Comparison of ENCODE assay signal across 8 cellular contexts in genomic region chr19:1410136-1410786, GRCh38. TPM values are rescaled to one million over a fixed set of nuclear protein-coding genes. Genes with fewer than 3 reads are reported as not detected.
DNase-seq lines count a peak whose midpoint lies in the region; ATAC-seq and TF ChIP-seq lines count a peak whose summit lies in the region.

No MANE protein-coding gene starts in this region.

- intact Hi-C loops in left ventricle myocardium inferior (cut with micrococcal nuclease) = no loop called here
- intact Hi-C loops in cardiac septum (cut with DNase I) = no loop called here

- no peaks in the 10 kb centered on the region for H3K9me3 Mint-ChIP-seq in activated naive CD4-positive, alpha-beta T cell treated with anti-CD3 and anti-CD28 coated beads, Interleukin-2, amount 50 U/mL, for 72 hours

- H3K4me3 ChIP-seq in left ventricle myocardium inferior (peak overlapping the region; percentile 86), upper lobe of left lung (peak overlapping the region in 1 of 4 donors; percentile 99)

- no peak for ATAC-seq in activated naive CD4-positive, alpha-beta T cell treated with anti-CD3 and anti-CD28 coated beads, Interleukin-2, amount 50 U/mL, for 72 hours
- ATAC-seq in upper lobe of left lung (ENCODE audit: low FRiP score in 2 of 2) = no peak
- ATAC-seq in HG02973 (IDR thresholded peaks at IDR 0.05; ENCODE audit: unreplicated experiment) = no peak

- in situ Hi-C loops in G401 (cut with HindIII; ENCODE audit: low sequenced_read_pairs) = no loop called here

- H3K27me3 ChIP-seq in left ventricle myocardium inferior (ENCODE audit: low read depth) (no peaks in the 10 kb centered on the region), upper lobe of left lung (no peaks in the 10 kb centered on the region)

- DNase-seq in left ventricle myocardium inferior (no peak), cardiac septum (ENCODE audit: low spot score) (no peak), kidney tubule cell (ENCODE audit: low spot score) (peak; percentile 92), upper lobe of left lung (peak; percentile 38 to 78), anterior cingulate cortex (lab: John Stamatoyannopoulos, UW) (no peak), G401 (ENCODE audit: low spot score) (no peak)
- no peak for DNase-seq in activated naive CD4-positive, alpha-beta T cell treated with anti-CD3 and anti-CD28 coated beads, Interleukin-2, amount 50 U/mL, for 72 hours (ENCODE audit: low spot score in 2 of 2)

- 64 to 69% methylated on average over 21 to 23 of the region's 23 CpGs for WGBS in upper lobe of left lung, 2 donors

- no peak for TF ChIP-seq POLR2A in upper lobe of left lung (IDR thresholded peaks at IDR 0.05)

- H3K9me3 ChIP-seq in left ventricle myocardium inferior (replicated peaks) = no peaks in the 10 kb centered on the region
- no peaks in the 10 kb centered on the region for H3K9me3 ChIP-seq in upper lobe of left lung

- no peak for TF ChIP-seq EP300 in upper lobe of left lung (IDR thresholded peaks at IDR 0.05)

- peaks cover 10% of the 10 kb centered on the region for H3K36me3 ChIP-seq in left ventricle myocardium inferior
- peaks cover 0 to 18% (median 11%) of the 10 kb centered on the region in 4 donors for H3K36me3 ChIP-seq in upper lobe of left lung

- TF ChIP-seq CTCF in left ventricle myocardium inferior (IDR thresholded peaks at IDR 0.05; ENCODE audit: borderline replicate concordance) (no peak), upper lobe of left lung (IDR thresholded peaks at IDR 0.05) (no peak)

- peak overlapping the region; percentile 96 for H3K27ac ChIP-seq in left ventricle myocardium inferior (replicated peaks)
- H3K27ac ChIP-seq in upper lobe of left lung = peak overlapping the region; percentile 95 to 98 (median 98)

- H3K4me1 ChIP-seq in left ventricle myocardium inferior (peaks cover 83% of the 10 kb centered on the region), upper lobe of left lung (peaks cover 48 to 74% (median 69%) of the 10 kb centered on the region in 4 donors)

- H3K27ac Mint-ChIP-seq in activated naive CD4-positive, alpha-beta T cell treated with anti-CD3 and anti-CD28 coated beads, Interleukin-2, amount 50 U/mL, for 72 hours = peak overlapping the region; percentile 88 to 91

- H3K36me3 Mint-ChIP-seq in activated naive CD4-positive, alpha-beta T cell treated with anti-CD3 and anti-CD28 coated beads, Interleukin-2, amount 50 U/mL, for 72 hours = peaks cover 20 to 24% of the 10 kb centered on the region in 2 donors

RNA-seq across cellular contexts. Expression of gene DAZAP1, which starts 2.9 kb away (rescaled TPM):
- total RNA-seq in left ventricle myocardium inferior = 81.8 TPM
- total RNA-seq in cardiac septum = 81.2 TPM
- 100 to 1,000 TPM; 194 to 298 TPM for total RNA-seq in activated naive CD4-positive, alpha-beta T cell treated with anti-CD3 and anti-CD28 coated beads, Interleukin-2, amount 50 U/mL, for 72 hours
- total RNA-seq in upper lobe of left lung = 100 to 1,000 TPM in 1 of 6 donors, 10 to 100 TPM in 5; 38.9 to 107 (median 78.7) TPM
- 153 and 193 TPM in 2 replicates for total RNA-seq in G401 (2014; rRNA removed; shearing (Covaris generic))

RNA-seq across cellular contexts. Expression of gene GAMT, which starts 8.9 kb away (rescaled TPM):
- 77.0 TPM for total RNA-seq in left ventricle myocardium inferior
- total RNA-seq in cardiac septum = 51.6 TPM
- total RNA-seq in activated naive CD4-positive, alpha-beta T cell treated with anti-CD3 and anti-CD28 coated beads, Interleukin-2, amount 50 U/mL, for 72 hours = 10 to 100 TPM in 1 of 2 donors, 1 to 10 TPM in 1; 4.2 to 30.2 TPM
- total RNA-seq in upper lobe of left lung = 10 to 100 TPM in 2 of 6 donors, 1 to 10 TPM in 4; 4.0 to 12.1 (median 8.1) TPM
- total RNA-seq in G401 (2014; rRNA removed; shearing (Covaris generic)) = 110 and 116 TPM in 2 replicates

RNA-seq across cellular contexts. Expression of gene NDUFS7, which starts 26.6 kb away (rescaled TPM):
- 380 TPM for total RNA-seq in left ventricle myocardium inferior
- total RNA-seq in cardiac septum = 233 TPM
- total RNA-seq in activated naive CD4-positive, alpha-beta T cell treated with anti-CD3 and anti-CD28 coated beads, Interleukin-2, amount 50 U/mL, for 72 hours = 100 to 1,000 TPM in 1 of 2 donors, 10 to 100 TPM in 1; 89.4 to 105 TPM
- total RNA-seq in upper lobe of left lung = 100 to 1,000 TPM in 4 of 6 donors, 10 to 100 TPM in 2; 38.8 to 121 (median 100) TPM
- total RNA-seq in G401 (2014; rRNA removed; shearing (Covaris generic)) = 123 TPM in 2 replicates

RNA-seq across cellular contexts. Expression of gene RPS15, which starts 27.9 kb away (rescaled TPM):
- total RNA-seq in left ventricle myocardium inferior (588 TPM), cardiac septum (479 TPM), upper lobe of left lung (1,000 to 10,000 TPM in 5 of 6 donors, 100 to 1,000 TPM in 1; 825 to 2,012 (median 1,317) TPM)
- 1,000 to 10,000 TPM; 1,495 to 1,747 TPM for total RNA-seq in activated naive CD4-positive, alpha-beta T cell treated with anti-CD3 and anti-CD28 coated beads, Interleukin-2, amount 50 U/mL, for 72 hours
- 1,108 and 1,164 TPM in 2 replicates for total RNA-seq in G401 (2014; rRNA removed; shearing (Covaris generic))

RNA-seq across cellular contexts. Expression of gene APC2, which starts 39.7 kb away (rescaled TPM):
- 0.22 TPM for total RNA-seq in left ventricle myocardium inferior
- 0.08 TPM for total RNA-seq in cardiac septum
- total RNA-seq in activated naive CD4-positive, alpha-beta T cell treated with anti-CD3 and anti-CD28 coated beads, Interleukin-2, amount 50 U/mL, for 72 hours = under 1 TPM; 0.09 to 0.14 TPM
- 1 to 10 TPM in 1 of 6 donors, under 1 TPM in 4, not detected in 1; 0.06 to 1.0 (median 0.11) TPM for total RNA-seq in upper lobe of left lung
- 13.4 and 15.4 TPM in 2 replicates for total RNA-seq in G401 (2014; rRNA removed; shearing (Covaris generic))

Comparison
In these comparisons a context has a peak if more than half of its experiments do, and no peak if none do; other contexts are left out.
1. DNase-seq: peak in kidney tubule cell (single experiment) and upper lobe of left lung (2 of 2); none in left ventricle myocardium inferior (single experiment), cardiac septum (single experiment), activated naive CD4-positive, alpha-beta T cell treated with anti-CD3 and anti-CD28 coated beads, Interleukin-2, amount 50 U/mL, for 72 hours (0 of 2), anterior cingulate cortex (0 of 58) and G401 (single experiment).